Comparison of ENCODE assay signal across 27 cellular contexts in genomic region chr4:136737066-136737465, GRCh38.
"Had no signal": no experiment of that assay in that cellular context is flagged by ENCODE, and none has a peak within 500 bp of the region (broad histone marks: within the 10 kb centered on the region; RNA-seq: fewer than 3 reads in every experiment).

No MANE protein-coding gene starts in this region.

- DNase-seq: naive thymus-derived CD8-positive, alpha-beta T cell; nephron progenitor cell; nucleus accumbens; pancreas; retina; right cardiac atrium; right lobe of liver; sigmoid colon; small intestine; spleen; stimulated activated CD4-positive, alpha-beta T cell treated with anti-CD3 and anti-CD28 coated beads, Interleukin-12 subunit alpha, Interleukin-12 subunit beta, amount 100 ng/mL, for 4 hours; stimulated activated CD4-positive, alpha-beta T cell treated with anti-CD3 and anti-CD28 coated beads, Interleukin-1b, Interleukin-23, amount 100 ng/mL, for 48 hours; stimulated activated CD4-positive, alpha-beta T cell treated with anti-CD3 and anti-CD28 coated beads, Interleukin-4, amount 100 ng/mL, for 1 hour; stimulated activated CD4-positive, alpha-beta T cell treated with anti-CD3 and anti-CD28 coated beads, Interleukin-4, amount 100 ng/mL, for 4 hours; stimulated activated CD8-positive, alpha-beta memory T cell treated with anti-CD3 and anti-CD28 coated beads, Interleukin-4, amount 100 ng/mL, for 48 hours; stimulated activated naive CD4-positive, alpha-beta T cell; stimulated activated naive CD8-positive, alpha-beta T cell treated with anti-CD3 and anti-CD28 coated beads, Interleukin-15, amount 100 ng/mL, for 72 hours; stimulated activated naive CD8-positive, alpha-beta T cell treated with anti-CD3 and anti-CD28 coated beads, Interleukin-15, Interleukin-2, amounts not matched to agents 100 U/mL and 50 U/mL, for 24 hours; substantia nigra; testis; tibial artery; transverse colon; upper lobe of right lung; uterus had no signal

- H3K36me3 ChIP-seq: neutrophil, pancreas, prostate gland, right lobe of liver, sigmoid colon, spleen, suprapubic skin, tibial artery, transverse colon, upper lobe of right lung, uterus had no signal

- H3K4me3 ChIP-seq: pancreas, prostate gland, right lobe of liver, sigmoid colon, spleen, suprapubic skin, testis, tibial artery, transverse colon, upper lobe of right lung, uterus had no signal

- H3K27me3 ChIP-seq: neutrophil, pancreas, right lobe of liver, sigmoid colon, spleen, suprapubic skin, testis, tibial artery, transverse colon, upper lobe of right lung, uterus had no signal

- H3K9me3 ChIP-seq: neutrophil, pancreas, prostate gland, right lobe of liver, sigmoid colon, spleen, suprapubic skin, testis, tibial artery, transverse colon, upper lobe of right lung, uterus had no signal

- H3K4me1 ChIP-seq: pancreas, prostate gland, right lobe of liver, sigmoid colon, spleen, suprapubic skin, testis, tibial artery, transverse colon, upper lobe of right lung, uterus had no signal
